Comparison of ENCODE assay signal across 21 cellular contexts in the genomic region with DNA sequence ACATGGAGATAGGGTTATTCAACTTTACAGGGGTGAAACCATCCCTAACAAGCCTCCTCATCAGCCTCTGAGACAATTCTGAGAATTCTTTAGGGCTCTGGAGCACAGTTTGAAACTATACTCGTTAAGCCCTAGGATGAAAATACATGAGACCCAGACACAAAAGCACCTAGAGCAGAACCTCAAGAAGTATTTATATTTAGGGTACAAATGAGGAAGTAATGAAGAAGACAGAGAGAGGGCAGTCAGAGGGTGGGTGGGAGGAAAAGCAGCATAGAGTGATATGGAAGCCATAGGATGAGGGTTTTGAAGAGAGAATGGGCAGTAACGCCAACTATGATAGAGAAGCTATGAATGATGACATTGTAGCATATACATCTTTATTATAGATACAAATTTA.
"Had no signal": no experiment of that assay in that cellular context is flagged by ENCODE, and none has a peak within 500 bp of the region (broad histone marks: within the 10 kb centered on the region; RNA-seq: fewer than 3 reads in every experiment).

No MANE protein-coding gene starts in this region.

- H3K27me3 ChIP-seq: dorsolateral prefrontal cortex, hepatocyte, right lobe of liver, testis, transverse colon had no signal

- DNase-seq: cortex of kidney; dorsolateral prefrontal cortex; effector CD8-positive, alpha-beta T cell; foreskin melanocyte; head of caudate nucleus; kidney; left cardiac atrium; left ventricle myocardium inferior; lower lobe of right lung; midbrain; naive B cell; nephron progenitor cell; psoas muscle; retina; right lobe of liver; stimulated activated CD4-positive, alpha-beta T cell treated with anti-CD3 and anti-CD28 coated beads, Interleukin-4, amount 100 ng/mL, for 1 hour; testis; transverse colon had no signal

- H3K4me1 ChIP-seq: lower lobe of right lung, parathyroid adenoma, psoas muscle, right lobe of liver, testis, transverse colon had no signal

- H3K36me3 ChIP-seq: left ventricle myocardium inferior, lower lobe of right lung, right lobe of liver, transverse colon had no signal

- ATAC-seq: lower lobe of right lung; psoas muscle; right lobe of liver; stimulated activated memory B cell treated with anti-CD40 and anti-IgM and Interleukin-4, amounts not matched to agents 10 μg/mL and 1 μg/mL and 100 μg/mL, for 72 hours had no signal

- H3K27ac ChIP-seq: dorsolateral prefrontal cortex, hepatocyte, left ventricle myocardium inferior, lower lobe of right lung, parathyroid adenoma, psoas muscle, right lobe of liver, testis, transverse colon had no signal

- H3K9me3 ChIP-seq: left ventricle myocardium inferior, lower lobe of right lung, psoas muscle, right lobe of liver, testis, transverse colon had no signal

- H3K4me3 ChIP-seq: dorsolateral prefrontal cortex, hepatocyte, left ventricle myocardium inferior, lower lobe of right lung, psoas muscle, right lobe of liver, testis, transverse colon had no signal
